1 cellular context compared by ENCODE assay signal in genomic region chr18:13726972-13727331, GRCh38.
TF ChIP-seq lines count a peak whose summit lies in the region.

No MANE protein-coding gene starts in this region.

TF ChIP-seq in HepG2, 621 proteins besides CTCF, POLR2A, EP300 and RAD21 (continued from another document and continues in another):
- no peak for TF ChIP-seq ARID3A (IDR thresholded peaks at IDR 0.05; ENCODE audit: low read depth, low read length)
- no peak for TF ChIP-seq YY1 (IDR thresholded peaks at IDR 0.05; ENCODE audit: insufficient read depth, insufficient replicate concordance, low read depth, low read length)
- TF ChIP-seq U2AF1 (optimal IDR thresholded peaks at IDR 0.05; ENCODE audit: low read depth, low read length), result no peak
- TF ChIP-seq ZNF800 (CRISPR knock-in tag; IDR thresholded peaks at IDR 0.05), result no peak
- TF ChIP-seq BORCS8-MEF2B (CRISPR knock-in tag; IDR thresholded peaks at IDR 0.05), result no peak
- no peak for TF ChIP-seq TRIM24 (CRISPR knock-in tag; IDR thresholded peaks at IDR 0.05)
- no peak for TF ChIP-seq TMF1 (CRISPR knock-in tag; IDR thresholded peaks at IDR 0.05; ENCODE audit: low read depth)
- 0 out of 2 replicates have a peak, but pooled peaks have one; percentile 13 for TF ChIP-seq THAP8 (CRISPR knock-in tag; IDR thresholded peaks at IDR 0.05; ENCODE audit: borderline replicate concordance)
- no peak for TF ChIP-seq TOPORS (CRISPR knock-in tag; IDR thresholded peaks at IDR 0.05)
- TF ChIP-seq NR2F1 (CRISPR knock-in tag; IDR thresholded peaks at IDR 0.05), result no peak
- no peak for TF ChIP-seq ZNF7 (CRISPR knock-in tag; IDR thresholded peaks at IDR 0.05)
- no peak for TF ChIP-seq ZNF446 (CRISPR knock-in tag; IDR thresholded peaks at IDR 0.05)
- no peak for TF ChIP-seq BRF2 (CRISPR knock-in tag; IDR thresholded peaks at IDR 0.05)
- TF ChIP-seq NFIC (IDR thresholded peaks at IDR 0.05; ENCODE audit: low read length), result no peak
- no peak for TF ChIP-seq MYC (CRISPR knock-in tag; IDR thresholded peaks at IDR 0.05; ENCODE audit: borderline replicate concordance)
- TF ChIP-seq CENPBD1 (CRISPR knock-in tag; IDR thresholded peaks at IDR 0.05; ENCODE audit: borderline replicate concordance, low read depth), result no peak
- TF ChIP-seq ONECUT2 (CRISPR knock-in tag; IDR thresholded peaks at IDR 0.05), result no peak
- TF ChIP-seq KLF6 (CRISPR knock-in tag; IDR thresholded peaks at IDR 0.05), result no peak
- TF ChIP-seq ZKSCAN1 (IDR thresholded peaks at IDR 0.05; ENCODE audit: low read length), result no peak
- TF ChIP-seq SP140L (CRISPR knock-in tag; IDR thresholded peaks at IDR 0.05; ENCODE audit: borderline replicate concordance), result no peak
- TF ChIP-seq ZNF121 (CRISPR knock-in tag; IDR thresholded peaks at IDR 0.05), result no peak
- no peak for TF ChIP-seq ZNF44 (CRISPR knock-in tag; IDR thresholded peaks at IDR 0.05)
- TF ChIP-seq ELF3 (CRISPR knock-in tag; IDR thresholded peaks at IDR 0.05), result no peak
- no peak for TF ChIP-seq ZGPAT (CRISPR knock-in tag; IDR thresholded peaks at IDR 0.05)
- no peak for TF ChIP-seq AGO1 (IDR thresholded peaks at IDR 0.05; ENCODE audit: low read depth, low read length, poor library complexity, severe bottlenecking)
- no peak for TF ChIP-seq ZNF878 (CRISPR knock-in tag; IDR thresholded peaks at IDR 0.05)
- no peak for TF ChIP-seq MTA3 (CRISPR knock-in tag; IDR thresholded peaks at IDR 0.05)
- TF ChIP-seq BCL6 (CRISPR knock-in tag; IDR thresholded peaks at IDR 0.05), result no peak
- TF ChIP-seq HNRNPL (IDR thresholded peaks at IDR 0.05; ENCODE audit: low read depth, low read length), result 0 out of 2 replicates have a peak, but pooled peaks have one; percentile 1
- peak; percentile 12 for TF ChIP-seq ZNF337 (CRISPR knock-in tag; IDR thresholded peaks at IDR 0.05; ENCODE audit: borderline replicate concordance, low read depth)
- no peak for TF ChIP-seq PBX2 (CRISPR knock-in tag; IDR thresholded peaks at IDR 0.05)
- TF ChIP-seq NFIB (CRISPR knock-in tag; IDR thresholded peaks at IDR 0.05; ENCODE audit: borderline replicate concordance), result no peak
- no peak for TF ChIP-seq ZNF546 (CRISPR knock-in tag; conservative IDR thresholded peaks at IDR 0.05)
- no peak for TF ChIP-seq HNF1A (IDR thresholded peaks at IDR 0.05; ENCODE audit: low read depth)
- no peak for TF ChIP-seq HNF1A (CRISPR knock-in tag; IDR thresholded peaks at IDR 0.05; ENCODE audit: borderline replicate concordance)
- no peak for TF ChIP-seq RFX3 (CRISPR knock-in tag; IDR thresholded peaks at IDR 0.05)
- TF ChIP-seq ZXDC (CRISPR knock-in tag; IDR thresholded peaks at IDR 0.05), result no peak
- TF ChIP-seq EED (CRISPR knock-in tag; IDR thresholded peaks at IDR 0.05), result no peak
- no peak for TF ChIP-seq ZSCAN30 (CRISPR knock-in tag; IDR thresholded peaks at IDR 0.05)
- TF ChIP-seq TEAD3 (CRISPR knock-in tag; optimal IDR thresholded peaks at IDR 0.05; ENCODE audit: borderline replicate concordance), result no peak
- TF ChIP-seq KAT2B (IDR thresholded peaks at IDR 0.05; ENCODE audit: borderline replicate concordance, low read depth, low read length), result no peak
- TF ChIP-seq ZSCAN5A (CRISPR knock-in tag; IDR thresholded peaks at IDR 0.05; ENCODE audit: borderline replicate concordance), result no peak
- no peak for TF ChIP-seq ZNF496 (CRISPR knock-in tag; IDR thresholded peaks at IDR 0.05; ENCODE audit: insufficient replicate concordance)
- TF ChIP-seq MAF1 (CRISPR knock-in tag; IDR thresholded peaks at IDR 0.05; ENCODE audit: borderline replicate concordance), result no peak
- TF ChIP-seq FOSL2 (CRISPR knock-in tag; IDR thresholded peaks at IDR 0.05), result no peak
- TF ChIP-seq CEBPB (IDR thresholded peaks at IDR 0.05; ENCODE audit: borderline replicate concordance, low read depth, low read length), result no peak
- TF ChIP-seq ZNF790 (CRISPR knock-in tag; IDR thresholded peaks at IDR 0.05; ENCODE audit: borderline replicate concordance), result 0 out of 2 replicates have a peak, but pooled peaks have one; percentile 55
- TF ChIP-seq HMGA1 (CRISPR knock-in tag; conservative IDR thresholded peaks at IDR 0.05), result no peak
